ENCODE assay signal across 20 cellular contexts in genomic region chr5:109649371-109649770, GRCh38. TPM values are rescaled to one million over a fixed set of nuclear protein-coding genes. Genes with fewer than 3 reads are reported as not detected.
DNase-seq lines count a peak whose midpoint lies in the region; ATAC-seq and TF ChIP-seq lines count a peak whose summit lies in the region.
"Had no signal": no experiment of that assay in that cellular context is flagged by ENCODE, and none has a peak within 500 bp of the region (broad histone marks: within the 10 kb centered on the region; RNA-seq: fewer than 3 reads in every experiment).

No MANE protein-coding gene starts in this region.

- H3K79me1 ChIP-seq in neuronal stem cell (ENCODE audit: low read depth, low read length) = no peaks in the 10 kb centered on the region

- H3K4me1 ChIP-seq in fibroblast of lung (ENCODE audit: control insufficient read depth, extremely low read depth, insufficient read depth, low read length) (no peaks in the 10 kb centered on the region), neuronal stem cell (ENCODE audit: control insufficient read depth in 2 of 2, insufficient read depth in 1 of 2, low read depth in 1 of 2, low read length in 2 of 2) (peaks cover 0 to 23% of the 10 kb centered on the region in 2 donors)

- no peak overlapping the region for H2AK5ac ChIP-seq in neuronal stem cell (ENCODE audit: low read depth, low read length)

- H3K9me3 ChIP-seq in fibroblast of lung (ENCODE audit: control insufficient read depth, insufficient read depth, low read depth, low read length) = no peaks in the 10 kb centered on the region
- H3K9me3 ChIP-seq in neuronal stem cell (replicated peaks in 1 of 2; ENCODE audit: control insufficient read depth in 2 of 2, insufficient read depth in 1 of 2, low read depth in 1 of 2, low read length in 2 of 2) = no peaks in the 10 kb centered on the region
- H3K9me3 ChIP-seq: SK-N-SH had no signal

- POLR2A ChIA-PET in HEK293T (lab: Yijun Ruan, JAX) = no interaction called here

- H4K91ac ChIP-seq in neuronal stem cell (ENCODE audit: low read depth, low read length, poor library complexity) = no peak overlapping the region

- no CpG with 5 or more reads among the region's 4 CpGs for WGBS in neuronal stem cell (ENCODE audit: extremely low coverage in 2 of 2, insufficient read length in 2 of 2, insufficient replicate concordance in 1 of 2), 2 donors

- no peak overlapping the region for H3K4ac ChIP-seq in neuronal stem cell (ENCODE audit: low read length)

- H4K20me1 ChIP-seq in fibroblast of lung (ENCODE audit: control insufficient read depth, extremely low read depth, insufficient read depth, low read length) = no peaks in the 10 kb centered on the region

- TF ChIP-seq CTCF in fibroblast of lung (conservative IDR thresholded peaks at IDR 0.05 in 1 of 2, IDR thresholded peaks at IDR 0.05 in 1 of 2; ENCODE audit: low read depth in 1 of 2, low read length in 2 of 2) = no peak

- DNase-seq in HEK293T (ENCODE audit: extremely low spot score) = no peak
- peak; percentile 55 for DNase-seq in SK-N-DZ (ENCODE audit: low spot score)
- no peak for DNase-seq in fibroblast of lung (ENCODE audit: low read depth in 2 of 2)
- DNase-seq in neuronal stem cell (ENCODE audit: low spot score) = no peak
- no peak for DNase-seq in COLO829 (ENCODE audit: low spot score)
- DNase-seq: C1 segment of cervical spinal cord; CD8-positive, alpha-beta memory T cell; DMS79 treated with DMSO at 0.1 percent for 48 hours; H7; NCI-H1417 treated with DMSO at 0.1 percent for 48 hours; NCI-H187 treated with DMSO at 0.1 percent for 48 hours; NCI-H510A; NCI-H774; OCI-M1; Right ventricle myocardium superior; SK-N-SH had no signal

- no peak overlapping the region for H3K9ac ChIP-seq in fibroblast of lung (ENCODE audit: insufficient read depth, low read length)
- no peak overlapping the region for H3K9ac ChIP-seq in neuronal stem cell (ENCODE audit: low read depth, low read length, poor library complexity)
- H3K9ac ChIP-seq: KMS-11, SK-N-SH had no signal

- H3K4me2 ChIP-seq in fibroblast of lung (ENCODE audit: extremely low read depth, insufficient read depth, low read length) (no peak overlapping the region), neuronal stem cell (ENCODE audit: insufficient read depth, low read length, poor library complexity, severe bottlenecking) (no peak overlapping the region)
- H3K4me2 ChIP-seq: KMS-11, SK-N-SH had no signal

- H2BK120ac ChIP-seq in neuronal stem cell (ENCODE audit: low read depth, low read length) = no peak overlapping the region

- H2BK12ac ChIP-seq in neuronal stem cell (ENCODE audit: low read length) = no peak overlapping the region

- H3K27me3 ChIP-seq in fibroblast of lung (ENCODE audit: control insufficient read depth, insufficient read depth, low read length) (no peaks in the 10 kb centered on the region), neuronal stem cell (ENCODE audit: control insufficient read depth in 3 of 3, insufficient read depth in 3 of 3, low read depth in 1 of 3, low read length in 3 of 3) (no peaks in the 10 kb centered on the region)

- peak overlapping the region; percentile 7 for H2AFZ ChIP-seq in fibroblast of lung (ENCODE audit: low read length)
- H2AFZ ChIP-seq in neuronal stem cell (ENCODE audit: low read length) = peak overlapping the region; percentile 87

- no peaks in the 10 kb centered on the region for H3K36me3 ChIP-seq in fibroblast of lung (ENCODE audit: control insufficient read depth, insufficient read depth, low read length)
- no peaks in the 10 kb centered on the region for H3K36me3 ChIP-seq in neuronal stem cell (replicated peaks in 1 of 2; ENCODE audit: control insufficient read depth in 2 of 2, insufficient read depth in 2 of 2, low read length in 2 of 2)

- H3K27ac ChIP-seq in fibroblast of lung (ENCODE audit: insufficient read depth, low read length) (no peak overlapping the region), neuronal stem cell (replicated peaks; ENCODE audit: low read length) (no peak overlapping the region)
- H3K27ac ChIP-seq: HL-60, KMS-11 had no signal

- no peak overlapping the region for H4K8ac ChIP-seq in neuronal stem cell (ENCODE audit: low read depth, low read length)

- H3K14ac ChIP-seq in neuronal stem cell (ENCODE audit: low read length) = no peak overlapping the region

- H3K4me3 ChIP-seq in fibroblast of lung (replicated peaks in 1 of 4; ENCODE audit: control extremely low read depth in 1 of 4, insufficient read depth in 1 of 4, low read depth in 3 of 4, low read length in 4 of 4) (no peak overlapping the region), neuronal stem cell (ENCODE audit: low read length in 2 of 2) (no peak overlapping the region)

- no peak overlapping the region for H2BK15ac ChIP-seq in neuronal stem cell (ENCODE audit: low read length)

- no peaks in the 10 kb centered on the region for H3K79me2 ChIP-seq in fibroblast of lung (ENCODE audit: control insufficient read depth, insufficient read depth, low read length)

- H2BK5ac ChIP-seq in neuronal stem cell (ENCODE audit: low read length) = no peak overlapping the region

- CTCF ChIA-PET in HEK293T (lab: Yijun Ruan, JAX) = interaction anchor here (0.6 kb wide), 1 partner anchor 16 kb away, joined by 4 read pairs; no protein-coding TSS in a partner anchor

- ATAC-seq in HG02981 (IDR thresholded peaks at IDR 0.05; ENCODE audit: unreplicated experiment) = no peak
- no peak for ATAC-seq in GM19023 (IDR thresholded peaks at IDR 0.05; ENCODE audit: unreplicated experiment)

- no peak overlapping the region for H3K23ac ChIP-seq in neuronal stem cell (ENCODE audit: low read depth, low read length, poor library complexity)

- H3K18ac ChIP-seq in neuronal stem cell (ENCODE audit: low read length) = no peak overlapping the region

TF ChIP-seq in HEK293T, 16 proteins besides CTCF, POLR2A, EP300 and RAD21:
- TF ChIP-seq HDGF (IDR thresholded peaks at IDR 0.05; ENCODE audit: borderline replicate concordance) (no peak), TARDBP (IDR thresholded peaks at IDR 0.05) (no peak), NFRKB (IDR thresholded peaks at IDR 0.05) (no peak), LEF1 (IDR thresholded peaks at IDR 0.05; ENCODE audit: borderline replicate concordance) (no peak), FOXM1 (IDR thresholded peaks at IDR 0.05; ENCODE audit: borderline replicate concordance) (no peak), PKNOX1 (IDR thresholded peaks at IDR 0.05) (peak; percentile 44; the same call in 1 of the 2 replicates)

RNA-seq across cellular contexts. Expression of gene MAN2A1, which starts 40.4 kb away (rescaled TPM):
- 11.3 and 16.4 TPM in 2 replicates for polyA plus RNA-seq in SK-N-DZ (2014; cell fraction: cytosol; rRNA removed)
- polyA plus RNA-seq in SK-N-DZ (2014; cell fraction: nucleus; rRNA removed) = 30.4 and 38.8 TPM in 2 replicates
- total RNA-seq in fibroblast of lung = 48.0 and 70.5 TPM in 2 replicates
- polyA plus RNA-seq in fibroblast of lung = 36.6 and 51.6 TPM in 2 replicates
- polyA plus RNA-seq in fibroblast of lung (2012) = 26.3 and 38.4 TPM in 2 replicates
- 8.6 and 8.9 TPM in 2 replicates for polyA minus RNA-seq in fibroblast of lung (ENCODE audit: low replicate concordance)
- polyA plus RNA-seq in neuronal stem cell (2013, experiment 1 of 2) = 48.4 TPM
- polyA plus RNA-seq in neuronal stem cell (2013, experiment 2 of 2) = 49.4 TPM
